Comparison of ENCODE assay signal across 2 cellular contexts in genomic region chr16:85146532-85146797, GRCh38.
TF ChIP-seq lines count a peak whose summit lies in the region.

No MANE protein-coding gene starts in this region.

TF ChIP-seq in A549, 52 proteins besides CTCF, POLR2A, EP300 and RAD21 (continued from another document):
- TF ChIP-seq PBX3 (IDR thresholded peaks at IDR 0.05) (no peak), POLR2AphosphoS2 (conservative IDR thresholded peaks at IDR 0.05; ENCODE audit: low read length) (no peak)

TF ChIP-seq in WTC11, 78 proteins besides CTCF, POLR2A, EP300 and RAD21 (continued from another document):
- TF ChIP-seq IRF1 (CRISPR knock-in tag; IDR thresholded peaks at IDR 0.05) (no peak), ETV6 (CRISPR knock-in tag; IDR thresholded peaks at IDR 0.05) (no peak), SMAD4 (CRISPR knock-in tag; IDR thresholded peaks at IDR 0.05) (no peak)
TF ChIP-seq in WTC11: peak in this region for 0.
